20 cellular contexts compared by ENCODE assay signal in the genomic region with DNA sequence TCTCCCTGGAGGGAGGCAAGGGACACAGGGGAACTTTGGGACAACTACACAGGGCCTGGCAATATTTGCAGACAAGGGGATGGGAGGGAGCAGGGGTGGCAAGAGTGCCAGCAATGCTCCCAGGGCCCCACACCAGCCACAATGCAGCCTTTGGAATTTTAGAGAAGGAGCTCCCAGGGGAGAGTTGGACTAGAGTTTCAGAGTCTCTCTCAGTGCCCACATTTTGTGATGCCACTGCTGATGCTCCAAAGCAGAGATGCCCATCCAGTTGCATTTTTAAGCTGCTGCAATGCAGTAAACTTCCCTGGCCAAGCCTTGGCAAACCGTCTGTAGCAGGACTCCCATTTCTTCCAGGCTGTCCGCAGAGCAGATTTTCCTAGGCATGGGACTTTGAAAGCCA.
DNase-seq lines count a peak whose midpoint lies in the region; ATAC-seq, FAIRE-seq and TF ChIP-seq lines count a peak whose summit lies in the region.
"Had no signal": no experiment of that assay in that cellular context is flagged by ENCODE, and none has a peak within 500 bp of the region (broad histone marks: within the 10 kb centered on the region; RNA-seq: fewer than 3 reads in every experiment).

No MANE protein-coding gene starts in this region.

- DNase-seq in A549 (ENCODE audit: low read depth in 1 of 2, low spot score in 1 of 2) = no peak
- DNase-seq in PC-3 = no peak
- DNase-seq in neural crest cell (ENCODE audit: low read depth, low spot score) = no peak
- no peak for DNase-seq in putamen (ENCODE audit: low spot score)
- DNase-seq in glomerular visceral epithelial cell (ENCODE audit: extremely low spot score) = no peak
- no peak for DNase-seq in GM19238 (ENCODE audit: insufficient read length, low spot score)
- DNase-seq: ACHN; activated CD4-positive, alpha-beta T cell treated with anti-CD3 and anti-CD28 coated beads for 4 hours; CD4-positive, alpha-beta T cell; GF-D8; Karpas-422; NCI-H1092; NCI-H1930; T-helper 1 cell had no signal

- H3K4me1 Mint-ChIP-seq in dendritic cell treated with granulocyte-macrophage colony-stimulating factor and Interleukin-4, amounts not matched to agents 40 ng/mL and 50 ng/mL, for 4 days (ENCODE audit: low read depth) = peaks cover 70% of the 10 kb centered on the region
- H3K4me1 Mint-ChIP-seq in neural crest cell = peaks cover 46% of the 10 kb centered on the region

- intact Hi-C loops in PC-3 (cut with micrococcal nuclease) = loop anchor here (2.0 kb wide), 3 partner anchors 95 to 313 kb away; no protein-coding TSS in a partner anchor
- intact Hi-C loops in dendritic cell treated with granulocyte-macrophage colony-stimulating factor and Interleukin-4, amounts not matched to agents 40 ng/mL and 50 ng/mL, for 4 days (cut with micrococcal nuclease) = no loop called here

- H3K9me2 ChIP-seq in PC-3 (replicated peaks; ENCODE audit: low read length) = no peaks in the 10 kb centered on the region

- TF ChIP-seq CTCF in A549 (IDR thresholded peaks at IDR 0.05) (no peak), PC-3 (conservative IDR thresholded peaks at IDR 0.05; ENCODE audit: low read depth, low read length) (no peak), neural crest cell (conservative IDR thresholded peaks at IDR 0.05) (no peak)

- H3K9ac ChIP-seq in PC-3 (ENCODE audit: low read length) = no peak overlapping the region

- POLR2A ChIA-PET in A549 (lab: Yijun Ruan, JAX) (interaction anchor here (1.1 to 1.9 kb wide), 6 partner anchors 11 to 235 kb away, joined by 3 to 13 read pairs (median 8); a partner anchor contains a TSS), PC-3 (lab: Charles Lee; ENCODE audit: unreplicated experiment) (interaction anchor here (0.6 to 0.7 kb wide), 2 partner anchors 91 to 94 kb away, joined by 3 read pairs; no protein-coding TSS in a partner anchor)

- no peak overlapping the region for H2AFZ ChIP-seq in PC-3 (ENCODE audit: low read length)

- no peaks in the 10 kb centered on the region for H3K36me3 ChIP-seq in PC-3 (ENCODE audit: low read depth, low read length)
- H3K36me3 ChIP-seq: cardiac muscle cell had no signal

- CTCF ChIA-PET in A549 (lab: Yijun Ruan, JAX) (interaction anchor here (1.0 to 1.9 kb wide), 9 partner anchors 8 to 446 kb away, joined by 3 to 7 read pairs (median 3); no protein-coding TSS in a partner anchor), PC-3 (lab: Charles Lee) (no interaction called here)

- FAIRE-seq in A549 (lab: Jason Lieb, UNC) = no peak
- FAIRE-seq: GM19239 had no signal

- H3K27ac Mint-ChIP-seq in dendritic cell treated with granulocyte-macrophage colony-stimulating factor and Interleukin-4, amounts not matched to agents 40 ng/mL and 50 ng/mL, for 4 days = peak overlapping the region; percentile 73
- H3K27ac Mint-ChIP-seq in neural crest cell (ENCODE audit: unreplicated experiment) = peak overlapping the region; percentile 78
- H3K27ac Mint-ChIP-seq: activated T-helper 2 cell treated with anti-CD3 and anti-CD28 coated beads, Interferon-gamma antibody, Interleukin-2, Interleukin-4, amounts not matched to agents 10 μg/mL and 5 μg/mL and 100 μg/mL, durations not matched to agents 14 hours and 24 hours and 36 hours; CD4-positive, alpha-beta T cell had no signal

- H3K4me2 ChIP-seq in A549 (no peak overlapping the region), PC-3 (ENCODE audit: low read length) (no peak overlapping the region)

- H3K4me1 ChIP-seq in A549 = peaks cover 42% of the 10 kb centered on the region
- peaks cover 32% of the 10 kb centered on the region for H3K4me1 ChIP-seq in PC-3 (ENCODE audit: insufficient read depth, low read length)

- H3F3A ChIP-seq in PC-3 (ENCODE audit: low read length, unreplicated experiment) = peaks cover 6% of the 10 kb centered on the region

- H3K36me3 Mint-ChIP-seq in dendritic cell treated with granulocyte-macrophage colony-stimulating factor and Interleukin-4, amounts not matched to agents 40 ng/mL and 50 ng/mL, for 4 days (ENCODE audit: low read depth) = no peaks in the 10 kb centered on the region
- no peaks in the 10 kb centered on the region for H3K36me3 Mint-ChIP-seq in neural crest cell (ENCODE audit: low read depth)

- peaks cover 10% of the 10 kb centered on the region for H3K27me3 Mint-ChIP-seq in dendritic cell treated with granulocyte-macrophage colony-stimulating factor and Interleukin-4, amounts not matched to agents 40 ng/mL and 50 ng/mL, for 4 days
- H3K27me3 Mint-ChIP-seq in neural crest cell (ENCODE audit: low read depth) = no peaks in the 10 kb centered on the region
- H3K27me3 Mint-ChIP-seq: CD4-positive, alpha-beta T cell had no signal

- 0 out of 3 replicates have a peak, but pooled peaks cover 3% of the 10 kb centered on the region for H3K9me3 ChIP-seq in A549
- H3K9me3 ChIP-seq in PC-3 (ENCODE audit: low read length) = no peaks in the 10 kb centered on the region

- no peaks in the 10 kb centered on the region for H4K20me1 ChIP-seq in PC-3 (ENCODE audit: low read length)

- H3K9me3 Mint-ChIP-seq in dendritic cell treated with granulocyte-macrophage colony-stimulating factor and Interleukin-4, amounts not matched to agents 40 ng/mL and 50 ng/mL, for 4 days = no peaks in the 10 kb centered on the region
- H3K9me3 Mint-ChIP-seq in neural crest cell = peaks cover 10% of the 10 kb centered on the region
- H3K9me3 Mint-ChIP-seq: activated T-helper 2 cell treated with anti-CD3 and anti-CD28 coated beads, Interferon-gamma antibody, Interleukin-2, Interleukin-4, amounts not matched to agents 10 μg/mL and 5 μg/mL and 100 μg/mL, durations not matched to agents 14 hours and 24 hours and 36 hours had no signal

- H3K27ac ChIP-seq in A549 (peak overlapping the region; percentile 86 to 94), PC-3 (ENCODE audit: low read length) (peak overlapping the region; percentile 90)
- H3K27ac ChIP-seq: cardiac muscle cell had no signal

- TF ChIP-seq EP300 in A549 (IDR thresholded peaks at IDR 0.05) = no peak

- no peaks in the 10 kb centered on the region for H3K79me2 ChIP-seq in PC-3 (ENCODE audit: low read length)

- no TSS peak for BruUV-seq in PC-3 (replicated peaks; lab: Mats Ljungman, UMichigan)

- H3K4me3 ChIP-seq in A549 (no peak overlapping the region), PC-3 (ENCODE audit: low read length) (no peak overlapping the region)
- H3K4me3 ChIP-seq: cardiac muscle cell had no signal

- H3K27me3 ChIP-seq in PC-3 (ENCODE audit: low read length) = no peaks in the 10 kb centered on the region
- H3K27me3 ChIP-seq: cardiac muscle cell had no signal

- 100% methylated on average over 2 of the region's 2 CpGs for WGBS in A549 (ENCODE audit: missing lambda C conversion rate)

- no peak overlapping the region for H3K4me3 Mint-ChIP-seq in dendritic cell treated with granulocyte-macrophage colony-stimulating factor and Interleukin-4, amounts not matched to agents 40 ng/mL and 50 ng/mL, for 4 days
- no peak overlapping the region for H3K4me3 Mint-ChIP-seq in neural crest cell
- H3K4me3 Mint-ChIP-seq: CD4-positive, alpha-beta T cell had no signal

- TF ChIP-seq RAD21 in A549 (conservative IDR thresholded peaks at IDR 0.05 in 1 of 2, IDR thresholded peaks at IDR 0.05 in 1 of 2) = no peak

- TF ChIP-seq POLR2A in A549 (IDR thresholded peaks at IDR 0.05; ENCODE audit: low read length) = no peak

- no peak for ATAC-seq in A549
- ATAC-seq in PC-3 = no peak
- ATAC-seq in HG02759 (IDR thresholded peaks at IDR 0.05; ENCODE audit: unreplicated experiment) = no peak
- ATAC-seq: left lobe of liver had no signal

TF ChIP-seq in A549, 52 proteins besides CTCF, POLR2A, EP300 and RAD21:
- TF ChIP-seq SREBF2 (IDR thresholded peaks at IDR 0.05) = no peak
- TF ChIP-seq NFE2L2 (conservative IDR thresholded peaks at IDR 0.05; ENCODE audit: low read length) = no peak
- no peak for TF ChIP-seq HEYL (CRISPR knock-in tag; IDR thresholded peaks at IDR 0.05)
- no peak for TF ChIP-seq CEBPB (IDR thresholded peaks at IDR 0.05)
- no peak for TF ChIP-seq TFCP2L1 (CRISPR knock-in tag; IDR thresholded peaks at IDR 0.05)
- TF ChIP-seq, protein P1, sequence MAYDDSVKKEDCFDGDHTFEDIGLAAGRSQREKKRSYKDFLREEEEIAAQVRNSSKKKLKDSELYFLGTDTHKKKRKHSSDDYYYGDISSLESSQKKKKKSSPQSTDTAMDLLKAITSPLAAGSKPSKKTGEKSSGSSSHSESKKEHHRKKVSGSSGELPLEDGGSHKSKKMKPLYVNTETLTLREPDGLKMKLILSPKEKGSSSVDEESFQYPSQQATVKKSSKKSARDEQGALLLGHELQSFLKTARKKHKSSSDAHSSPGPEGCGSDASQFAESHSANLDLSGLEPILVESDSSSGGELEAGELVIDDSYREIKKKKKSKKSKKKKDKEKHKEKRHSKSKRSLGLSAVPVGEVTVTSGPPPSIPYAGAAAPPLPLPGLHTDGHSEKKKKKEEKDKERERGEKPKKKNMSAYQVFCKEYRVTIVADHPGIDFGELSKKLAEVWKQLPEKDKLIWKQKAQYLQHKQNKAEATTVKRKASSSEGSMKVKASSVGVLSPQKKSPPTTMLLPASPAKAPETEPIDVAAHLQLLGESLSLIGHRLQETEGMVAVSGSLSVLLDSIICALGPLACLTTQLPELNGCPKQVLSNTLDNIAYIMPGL (CRISPR knock-in tag; IDR thresholded peaks at IDR 0.05; ENCODE audit: borderline replicate concordance) = no peak
